Comparison of ENCODE assay signal across 21 cellular contexts in the genomic region with DNA sequence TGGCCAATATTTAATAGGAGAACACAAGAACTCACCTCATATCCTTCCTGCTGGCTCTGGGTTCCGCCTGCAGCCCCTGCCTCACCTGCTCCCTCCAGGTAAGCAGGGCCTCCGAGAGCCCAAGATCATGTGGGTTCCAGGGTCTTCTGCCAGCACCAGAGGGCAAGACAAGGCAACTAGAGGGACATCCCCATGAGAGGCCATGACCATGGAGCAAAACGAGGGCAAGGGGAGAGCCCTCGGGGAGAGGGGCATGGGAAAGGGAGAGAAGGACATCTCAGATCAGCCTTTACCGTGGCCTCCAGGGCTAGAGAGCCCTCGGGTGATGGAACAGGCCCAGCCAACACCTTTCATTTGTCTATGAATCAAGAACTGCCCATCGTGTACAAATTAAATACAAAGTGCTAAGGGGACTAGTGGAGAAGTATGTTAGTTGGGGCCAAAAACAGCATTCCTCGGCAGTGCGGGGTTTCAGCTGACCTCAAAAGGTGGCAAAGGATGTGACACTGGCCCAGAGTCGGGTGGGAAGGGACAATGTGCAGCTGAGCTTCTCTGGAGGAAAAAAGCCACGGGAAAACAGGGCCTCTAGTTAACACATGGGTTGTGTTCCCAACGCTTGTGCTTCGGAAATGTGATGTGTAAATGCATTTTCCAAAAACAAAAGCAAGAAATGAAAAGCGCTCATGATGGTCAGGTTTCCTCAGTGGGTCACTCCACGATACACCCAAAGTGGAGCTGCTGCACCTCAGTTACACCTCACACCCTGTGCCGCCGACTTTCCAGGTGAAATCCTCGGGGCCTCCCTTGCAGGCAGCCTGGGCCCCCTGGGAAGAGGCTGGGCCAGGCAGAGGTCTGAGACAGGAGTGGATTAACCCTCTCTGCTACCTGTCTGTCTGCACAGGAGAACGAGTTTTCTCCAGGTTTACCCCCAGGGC. TPM values are rescaled to one million over a fixed set of nuclear protein-coding genes. Genes with fewer than 3 reads are reported as not detected.
DNase-seq lines count a peak whose midpoint lies in the region; ATAC-seq and TF ChIP-seq lines count a peak whose summit lies in the region.
"Had no signal": no experiment of that assay in that cellular context is flagged by ENCODE, and none has a peak within 500 bp of the region (broad histone marks: within the 10 kb centered on the region; RNA-seq: fewer than 3 reads in every experiment).

No MANE protein-coding gene starts in this region.

- H3K4me3 Mint-ChIP-seq in GM23338 = no peak overlapping the region
- H3K4me3 Mint-ChIP-seq: CD4-positive, alpha-beta T cell had no signal

- peaks cover 5% of the 10 kb centered on the region; the same call in 2 of the 3 replicates for H3K4me1 Mint-ChIP-seq in GM23338

- no peak overlapping the region for H3K4me3 ChIP-seq in GM23338
- H3K4me3 ChIP-seq: A549, GM23248 had no signal

- H3K36me3 ChIP-seq in GM23338 (ENCODE audit: insufficient read depth) = no peaks in the 10 kb centered on the region

- H3K4me2 ChIP-seq in GM23338 = no peak overlapping the region
- H3K4me2 ChIP-seq: A549 had no signal

- no peak for TF ChIP-seq CTCF in GM23338 (conservative IDR thresholded peaks at IDR 0.05; ENCODE audit: low read depth in 2 of 2)

- ATAC-seq in GM23338 = peak; percentile 25; the same call in 1 of the 3 replicates
- ATAC-seq in sciatic nerve = no peak
- no peak for ATAC-seq in GM21447 (IDR thresholded peaks at IDR 0.05; ENCODE audit: unreplicated experiment)
- ATAC-seq: A549 had no signal

- peaks cover 3% of the 10 kb centered on the region for H3K27me3 Mint-ChIP-seq in GM23338 (ENCODE audit: insufficient read depth, low read depth, poor library complexity)

- no peaks in the 10 kb centered on the region for H4K20me1 ChIP-seq in GM23338 (replicated peaks; ENCODE audit: insufficient read depth)

- no peak overlapping the region for H2AFZ ChIP-seq in GM23338
- H2AFZ ChIP-seq: GM23248 had no signal

- peaks cover 3% of the 10 kb centered on the region; the same call in 1 of the 2 replicates for H3K4me1 ChIP-seq in GM23338 (ENCODE audit: insufficient read depth)
- H3K4me1 ChIP-seq: A549 had no signal

- H3K79me2 ChIP-seq in GM23338 (replicated peaks; ENCODE audit: insufficient read depth) = no peaks in the 10 kb centered on the region

- no peaks in the 10 kb centered on the region for H3K9me3 Mint-ChIP-seq in GM23338
- H3K9me3 Mint-ChIP-seq: CD4-positive, alpha-beta T cell had no signal

- no peaks in the 10 kb centered on the region for H3K27me3 ChIP-seq in GM23338 (ENCODE audit: insufficient read depth)

- H3K27ac Mint-ChIP-seq in GM23338 = no peak overlapping the region
- H3K27ac Mint-ChIP-seq: CD4-positive, alpha-beta T cell had no signal

- no peaks in the 10 kb centered on the region for H3K9me2 ChIP-seq in GM23338 (ENCODE audit: insufficient read depth)

- H3K36me3 Mint-ChIP-seq in GM23338 (ENCODE audit: low read depth) = no peaks in the 10 kb centered on the region

- H3F3A ChIP-seq in GM23338 (replicated peaks; ENCODE audit: low read depth) = no peaks in the 10 kb centered on the region

- no peak overlapping the region for H3K27ac ChIP-seq in GM23338 (ENCODE audit: low read depth)
- H3K27ac ChIP-seq: A549, GM23248 had no signal

- DNase-seq in GM23338 (ENCODE audit: low spot score) (no peak), islet precursor cell (peak; percentile 45), sciatic nerve (ENCODE audit: low spot score) (peak; percentile 31), retina (no peak), kidney glomerular epithelial cell (lab: John Stamatoyannopoulos, UW) (no peak), NCI-H2196 (lab: John Stamatoyannopoulos, UW; ENCODE audit: unreplicated experiment) (no peak)
- DNase-seq in activated CD8-positive, alpha-beta memory T cell treated with anti-CD3 and anti-CD28 coated beads, Interleukin-2, amount 50 U/mL, for 48 hours = peak; percentile 44
- DNase-seq: Caco-2; CD4-positive, alpha-beta T cell; GM23248; NCI-H1105 treated with DMSO at 0.1 percent for 48 hours; NCI-H187; NCI-H2107; NCI-H2227 treated with DMSO at 0.1 percent for 48 hours; NCI-H510A treated with DMSO at 0.1 percent for 48 hours; NCI-H82; RPMI8226; SHP77 treated with DMSO at 0.1 percent for 48 hours had no signal

- intact Hi-C loops in sciatic nerve (cut with DNase I) = no loop called here

TF ChIP-seq in GM23338, 12 proteins besides CTCF, POLR2A, EP300 and RAD21 (continues in another document):
- TF ChIP-seq STAT1 (IDR thresholded peaks at IDR 0.05; ENCODE audit: unreplicated experiment) = no peak
- TF ChIP-seq EZH2phosphoT487 (IDR thresholded peaks at IDR 0.05; ENCODE audit: unreplicated experiment) = no peak
- TF ChIP-seq POLR2AphosphoS5 (IDR thresholded peaks at IDR 0.05; ENCODE audit: low read depth) = no peak
- TF ChIP-seq ZNF462 (CRISPR knock-in tag; IDR thresholded peaks at IDR 0.05) = no peak
- no peak for TF ChIP-seq CREB1 (CRISPR knock-in tag; IDR thresholded peaks at IDR 0.05; ENCODE audit: low read depth)
- TF ChIP-seq NANOG (IDR thresholded peaks at IDR 0.05; ENCODE audit: borderline replicate concordance) = no peak
- TF ChIP-seq JUNB (IDR thresholded peaks at IDR 0.05; ENCODE audit: unreplicated experiment) = no peak

RNA-seq across cellular contexts. Expression of gene AOC1, which starts 2.0 kb away (rescaled TPM):
- 0.47 TPM in 1 of 2 replicates, not detected in the other for total RNA-seq in GM23338 (2014; rRNA removed; shearing (Covaris generic))
- polyA plus RNA-seq in GM23338 (2016; fragmentation: Nextera tagmentation; extraction: Ambion mirVana) = not detected in 2 replicates
- not detected for total RNA-seq in sciatic nerve
- total RNA-seq: CD4-positive, alpha-beta T cell; GM23248 had no signal
- polyA plus RNA-seq: A549, BJ, GM23248 had no signal

RNA-seq across cellular contexts. Expression of gene TMEM176A, which starts 53.8 kb away (rescaled TPM):
- not detected in 2 replicates for total RNA-seq in GM23338 (2014; rRNA removed; shearing (Covaris generic))
- 0.34 and 0.66 TPM in 2 replicates for polyA plus RNA-seq in GM23338 (2016; fragmentation: Nextera tagmentation; extraction: Ambion mirVana)
- 69.7 TPM for total RNA-seq in sciatic nerve
- total RNA-seq: CD4-positive, alpha-beta T cell; GM23248 had no signal
- polyA plus RNA-seq: BJ, GM23248 had no signal

RNA-seq across cellular contexts. Expression of gene TMEM176B, which starts 54.2 kb away (rescaled TPM):
- 0.35 and 0.47 TPM in 2 replicates for total RNA-seq in GM23338 (2014; rRNA removed; shearing (Covaris generic))
- polyA plus RNA-seq in GM23338 (2016; fragmentation: Nextera tagmentation; extraction: Ambion mirVana) = 0.42 and 0.83 TPM in 2 replicates
- total RNA-seq in sciatic nerve = 78.8 TPM
- total RNA-seq: CD4-positive, alpha-beta T cell; GM23248 had no signal
- polyA plus RNA-seq: BJ, GM23248 had no signal

Comparison
In these comparisons a context has a peak if more than half of its experiments do, and no peak if none do; other contexts are left out.
1. DNase-seq: peak in activated CD8-positive, alpha-beta memory T cell treated with anti-CD3 and anti-CD28 coated beads, Interleukin-2, amount 50 U/mL, for 48 hours (single experiment), islet precursor cell (single experiment) and sciatic nerve (single experiment); none in GM23338 (single experiment), retina (single experiment), kidney glomerular epithelial cell (single experiment) and NCI-H2196 (single experiment).
2. RNA of gene TMEM176A, which starts 53.8 kb away (total RNA-seq): 69.7 TPM in sciatic nerve (single experiment); not detected in GM23338; every median in the first group is over 10 times any median in the second.
3. RNA of gene TMEM176B, which starts 54.2 kb away (total RNA-seq): 78.8 TPM in sciatic nerve (single experiment); 0.35 to 0.47 TPM in GM23338; every median in the first group is over 10 times any median in the second.